8 cellular contexts compared by ENCODE assay signal in genomic region chr6:106103728-106104109, GRCh38. TPM values are rescaled to one million over a fixed set of nuclear protein-coding genes. Genes with fewer than 3 reads are reported as not detected.
DNase-seq lines count a peak whose midpoint lies in the region; ATAC-seq and TF ChIP-seq lines count a peak whose summit lies in the region.

No MANE protein-coding gene starts in this region.

- TF ChIP-seq POLR2A in adrenal gland (IDR thresholded peaks at IDR 0.05): no peak

- H3K4me3 ChIP-seq in adrenal gland: peak overlapping the region in 1 of 4 donors; percentile 9

- WGBS in adrenal gland, 4 donors: 60 to 74% (median 69%) methylated on average over 9 of the region's 9 CpGs

- intact Hi-C loops in CD14-positive monocyte (cut with micrococcal nuclease): no loop called here
- intact Hi-C loops in adrenal gland (cut with DNase I): no loop called here

- no peaks in the 10 kb centered on the region for H3K4me1 ChIP-seq in adrenal gland (replicated peaks in 1 of 2)

- H3K4me1 Mint-ChIP-seq in CD14-positive monocyte: peaks cover 27% of the 10 kb centered on the region
- peaks cover 27% of the 10 kb centered on the region in 2 donors for H3K4me1 Mint-ChIP-seq in stimulated activated naive B cell treated with anti-CD40 and anti-IgM and Interleukin-4, amounts not matched to agents 10 μg/mL and 1 μg/mL and 100 μg/mL, for 72 hours

- peaks cover 54 to 57% of the 10 kb centered on the region in 2 donors for H3K36me3 Mint-ChIP-seq in CD14-positive monocyte
- peaks cover 12 to 13% of the 10 kb centered on the region in 2 donors for H3K36me3 Mint-ChIP-seq in stimulated activated naive B cell treated with anti-CD40 and anti-IgM and Interleukin-4, amounts not matched to agents 10 μg/mL and 1 μg/mL and 100 μg/mL, for 72 hours

- peaks cover 0 to 8% (median 3%) of the 10 kb centered on the region in 7 donors for H3K9me3 Mint-ChIP-seq in CD14-positive monocyte
- no peaks in the 10 kb centered on the region for H3K9me3 Mint-ChIP-seq in stimulated activated naive B cell treated with anti-CD40 and anti-IgM and Interleukin-4, amounts not matched to agents 10 μg/mL and 1 μg/mL and 100 μg/mL, for 72 hours

- no peak overlapping the region for H3K27ac Mint-ChIP-seq in CD14-positive monocyte
- H3K27ac Mint-ChIP-seq in stimulated activated naive B cell treated with anti-CD40 and anti-IgM and Interleukin-4, amounts not matched to agents 10 μg/mL and 1 μg/mL and 100 μg/mL, for 72 hours: no peak overlapping the region

- H3K9me3 ChIP-seq in adrenal gland (replicated peaks in 1 of 3): no peaks in the 10 kb centered on the region

- H3K27ac ChIP-seq in adrenal gland: no peak overlapping the region

- peak; percentile 41 for ATAC-seq in GM21390 (IDR thresholded peaks at IDR 0.05; ENCODE audit: unreplicated experiment)
- ATAC-seq in stimulated activated naive B cell treated with anti-CD40 and anti-IgM and Interleukin-4, amounts not matched to agents 10 μg/mL and 1 μg/mL and 100 μg/mL, for 72 hours (replicated peaks): peak; percentile 73

- H3K4me3 Mint-ChIP-seq in CD14-positive monocyte: peak overlapping the region; percentile 62 to 82
- peak overlapping the region; percentile 29 to 68 for H3K4me3 Mint-ChIP-seq in stimulated activated naive B cell treated with anti-CD40 and anti-IgM and Interleukin-4, amounts not matched to agents 10 μg/mL and 1 μg/mL and 100 μg/mL, for 72 hours

- no peaks in the 10 kb centered on the region for H3K27me3 Mint-ChIP-seq in CD14-positive monocyte (ENCODE audit: low read depth in 3 of 3)
- H3K27me3 Mint-ChIP-seq in stimulated activated naive B cell treated with anti-CD40 and anti-IgM and Interleukin-4, amounts not matched to agents 10 μg/mL and 1 μg/mL and 100 μg/mL, for 72 hours: peaks cover 0 to 7% of the 10 kb centered on the region in 2 donors

- H3K27me3 ChIP-seq in adrenal gland: peaks cover 12% of the 10 kb centered on the region

- DNase-seq in CD14-positive monocyte (ENCODE audit: low spot score) (no peak), NCI-H2029 (lab: John Stamatoyannopoulos, UW) (peak; percentile 41), G401 (ENCODE audit: low spot score) (no peak), NAMALWA (ENCODE audit: low spot score) (no peak), adrenal gland (no peak)
- peak; percentile 60 for DNase-seq in central memory CD4-positive, alpha-beta T cell
- DNase-seq in stimulated activated naive B cell treated with anti-CD40 and anti-IgM and Interleukin-4, amounts not matched to agents 10 μg/mL and 1 μg/mL and 100 μg/mL, for 72 hours: no peak

- TF ChIP-seq CTCF in CD14-positive monocyte (IDR thresholded peaks at IDR 0.05) (no peak), adrenal gland (IDR thresholded peaks at IDR 0.05) (no peak)

- H3K36me3 ChIP-seq in adrenal gland (replicated peaks in 1 of 2): no peaks in the 10 kb centered on the region

- in situ Hi-C loops in G401 (cut with HindIII; ENCODE audit: low sequenced_read_pairs): no loop called here

RNA-seq across cellular contexts. Expression of gene PRDM1, which starts 17.6 kb away (rescaled TPM):
- 1 to 10 TPM; 1.8 to 5.2 TPM for polyA plus RNA-seq in CD14-positive monocyte
- not detected in 2 replicates for total RNA-seq in G401 (2014; rRNA removed; shearing (Covaris generic))
- total RNA-seq in adrenal gland: 1 to 10 TPM; 1.6 to 7.5 (median 3.9) TPM
- 1 to 10 TPM in 2 of 3 donors, under 1 TPM in 1; 0.40 to 4.1 (median 1.1) TPM for polyA plus RNA-seq in adrenal gland

Comparison
In these comparisons a context has a peak if more than half of its experiments do, and no peak if none do; other contexts are left out.
1. DNase-seq: peak in NCI-H2029 (single experiment) and central memory CD4-positive, alpha-beta T cell (single experiment); none in CD14-positive monocyte (single experiment), stimulated activated naive B cell treated with anti-CD40 and anti-IgM and Interleukin-4, amounts not matched to agents 10 μg/mL and 1 μg/mL and 100 μg/mL, for 72 hours (single experiment), G401 (single experiment), NAMALWA (single experiment) and adrenal gland (0 of 7).